In genomic region chr6:49964064-49964463, GRCh38 we compare ENCODE assay signal across 10 cellular contexts. TPM values are rescaled to one million over a fixed set of nuclear protein-coding genes. Genes with fewer than 3 reads are reported as not detected.
"Had no signal": no experiment of that assay in that cellular context is flagged by ENCODE, and none has a peak within 500 bp of the region (broad histone marks: within the 10 kb centered on the region; RNA-seq: fewer than 3 reads in every experiment).

Gene DEFB114, minus strand, starts transcription at chr6:49964164. Its CDS starts 59 bp downstream, at chr6:49964105.

- H3K36me3 ChIP-seq: HAP-1 had no signal

- H3K4me3 Mint-ChIP-seq: H9, HFFc6 had no signal

- H3K4me1 ChIP-seq: HAP-1 had no signal

- H3K27ac ChIP-seq: GM23248 had no signal

- ATAC-seq: HCT116 had no signal

- H2AFZ ChIP-seq: GM23248 had no signal

- DNase-seq: GM23248, GOT3, H7, H9, HCEC 1CT, HFFc6 had no signal

- H3K4me3 ChIP-seq: GM23248, HAP-1 had no signal

- H3K27ac Mint-ChIP-seq: HFFc6 had no signal

RNA-seq across cellular contexts. Expression of gene DEFB114, which starts in this region (rescaled TPM):
- total RNA-seq: GM23248, H1, H4, H7, H9, HFFc6 had no signal
- polyA plus RNA-seq: GM23248, H1 had no signal
